In the genomic region with DNA sequence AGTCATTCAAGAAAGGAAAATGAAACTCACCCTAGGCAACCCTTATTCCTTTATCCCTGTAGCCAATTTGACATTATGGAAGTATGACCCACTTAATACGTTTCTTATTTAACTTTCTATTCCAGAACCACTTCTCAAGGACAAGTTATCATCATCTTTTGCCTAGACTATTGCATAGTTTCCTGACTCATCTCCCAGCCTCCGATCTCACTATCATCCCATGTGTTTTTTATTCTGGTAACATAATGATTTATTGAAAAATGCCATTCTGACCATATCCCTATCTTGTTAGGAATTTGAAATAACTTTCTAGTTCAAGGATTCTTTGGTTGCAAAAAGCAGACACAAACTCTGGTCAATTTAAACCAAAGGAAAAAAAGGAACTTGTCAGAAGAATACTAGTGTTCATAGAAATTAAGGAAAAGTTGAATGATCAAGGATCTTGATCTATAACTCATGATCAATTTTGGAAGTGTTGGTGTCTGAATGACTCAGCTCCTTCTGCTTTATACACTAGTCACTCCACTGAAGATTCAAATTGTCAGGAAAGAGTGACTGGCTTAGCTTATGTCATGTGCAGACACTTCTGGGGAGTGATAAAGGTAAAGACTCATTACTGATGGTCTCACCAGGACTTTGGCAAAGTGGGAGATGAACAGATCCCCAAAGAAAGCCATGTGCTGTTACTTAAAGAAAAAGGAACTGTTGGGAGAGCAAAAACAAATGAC, we compare ENCODE assay signal across 1 cellular context.
TF ChIP-seq lines count a peak whose summit lies in the region.

No MANE protein-coding gene starts in this region.

TF ChIP-seq in IMR-90, 13 proteins besides CTCF, POLR2A, EP300 and RAD21 (continued from another document):
- TF ChIP-seq, protein P1, sequence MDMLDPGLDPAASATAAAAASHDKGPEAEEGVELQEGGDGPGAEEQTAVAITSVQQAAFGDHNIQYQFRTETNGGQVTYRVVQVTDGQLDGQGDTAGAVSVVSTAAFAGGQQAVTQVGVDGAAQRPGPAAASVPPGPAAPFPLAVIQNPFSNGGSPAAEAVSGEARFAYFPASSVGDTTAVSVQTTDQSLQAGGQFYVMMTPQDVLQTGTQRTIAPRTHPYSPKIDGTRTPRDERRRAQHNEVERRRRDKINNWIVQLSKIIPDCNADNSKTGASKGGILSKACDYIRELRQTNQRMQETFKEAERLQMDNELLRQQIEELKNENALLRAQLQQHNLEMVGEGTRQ (IDR thresholded peaks at IDR 0.05; ENCODE audit: low read depth, low read length), result no peak
- TF ChIP-seq MXI1 (IDR thresholded peaks at IDR 0.05; ENCODE audit: borderline replicate concordance, low read depth, low read length), result no peak
- TF ChIP-seq CEBPB (IDR thresholded peaks at IDR 0.05; ENCODE audit: low read depth, low read length), result no peak
- no peak for TF ChIP-seq MAZ (IDR thresholded peaks at IDR 0.05; ENCODE audit: borderline replicate concordance, low read depth, low read length)
- TF ChIP-seq NFE2L2 (IDR thresholded peaks at IDR 0.05; ENCODE audit: low read depth, low read length), result no peak
TF ChIP-seq in IMR-90: peak in this region for 0.
